In genomic region chr3:150220791-150221190, GRCh38 we compare ENCODE assay signal across 10 cellular contexts.
A peak's percentile ranks its signal among the peaks of the same experiment; 100 is the strongest.
DNase-seq lines count a peak whose midpoint lies in the region; ATAC-seq, FAIRE-seq and TF ChIP-seq lines count a peak whose summit lies in the region.
"Had no signal": no experiment of that assay in that cellular context is flagged by ENCODE, and none has a peak within 500 bp of the region (broad histone marks: within the 10 kb centered on the region; RNA-seq: fewer than 3 reads in every experiment).

No MANE protein-coding gene starts in this region.

- peak overlapping the region; percentile 28 for H2AFZ ChIP-seq in ACC112 (ENCODE audit: low read length, unreplicated experiment)

- no peaks in the 10 kb centered on the region for H3K36me3 ChIP-seq in ACC112 (ENCODE audit: insufficient read depth, low read length)

- no peak for FAIRE-seq in GM12891 (lab: Jason Lieb, UNC)
- FAIRE-seq: TTC549 had no signal

- no peak overlapping the region for H3K27ac ChIP-seq in ACC112 (ENCODE audit: low read depth, low read length)
- H3K27ac ChIP-seq in dorsolateral prefrontal cortex: peak overlapping the region in 1 of 59 donors; percentile 1

- peaks cover 32% of the 10 kb centered on the region for H3K4me1 Mint-ChIP-seq in neural crest cell

- peaks cover 4% of the 10 kb centered on the region for H3K9me3 Mint-ChIP-seq in neural crest cell
- H3K9me3 Mint-ChIP-seq: CD4-positive, alpha-beta T cell had no signal

- TF ChIP-seq CTCF in LNCaP clone FGC (IDR thresholded peaks at IDR 0.05; ENCODE audit: control insufficient read depth, extremely low read depth, insufficient read depth) (no peak), dorsolateral prefrontal cortex (IDR thresholded peaks at IDR 0.05 in 54 of 56, conservative IDR thresholded peaks at IDR 0.05 in 2 of 56; ENCODE audit: low read depth in 1 of 56, partially characterized antibody in 56 of 56) (no peak), neural crest cell (conservative IDR thresholded peaks at IDR 0.05) (no peak)

- intact Hi-C loops in dorsolateral prefrontal cortex (cut with DNase I): loop anchor here (2.0 to 10.0 kb wide), 4 partner anchors 127 to 456 kb away; partner anchors contain the start of gene PFN2 (in 1 of the 2)

- peaks cover 7% of the 10 kb centered on the region; the same call in 1 of the 2 replicates for H3K27me3 ChIP-seq in ACC112 (ENCODE audit: insufficient read depth, low read length)
- no peaks in the 10 kb centered on the region for H3K27me3 ChIP-seq in dorsolateral prefrontal cortex

- ATAC-seq in GM19452 (IDR thresholded peaks at IDR 0.05; ENCODE audit: unreplicated experiment): no peak
- ATAC-seq in GM21786 (IDR thresholded peaks at IDR 0.05; ENCODE audit: unreplicated experiment): no peak

- H3K4me3 ChIP-seq in ACC112 (ENCODE audit: low read depth, low read length): peak overlapping the region; percentile 59
- H3K4me3 ChIP-seq in LNCaP clone FGC (ENCODE audit: low read depth, low read length): peak overlapping the region; percentile 41
- H3K4me3 ChIP-seq in dorsolateral prefrontal cortex: peak overlapping the region in 58 of 59 donors; percentile 5 to 63 (median 43)

- H3K4me3 Mint-ChIP-seq in neural crest cell: peak overlapping the region; percentile 83
- H3K4me3 Mint-ChIP-seq: CD4-positive, alpha-beta T cell had no signal

- H3K27me3 Mint-ChIP-seq in neural crest cell (ENCODE audit: low read depth): peaks cover under 1% of the 10 kb centered on the region

- no peaks in the 10 kb centered on the region for H3K79me2 ChIP-seq in ACC112 (ENCODE audit: control insufficient read depth, insufficient read depth, low read length, unreplicated experiment)

- DNase-seq in LNCaP clone FGC (ENCODE audit: low read depth): no peak
- no peak for DNase-seq in dorsolateral prefrontal cortex
- no peak for DNase-seq in neural crest cell (ENCODE audit: low read depth, low spot score)
- no peak for DNase-seq in GM12891 (ENCODE audit: insufficient read length, low spot score)
- DNase-seq in NOMO-1 (lab: John Stamatoyannopoulos, UW; ENCODE audit: unreplicated experiment in 2 of 2): no peak

- no peak for TF ChIP-seq POLR2A in GM12891 (IDR thresholded peaks at IDR 0.05; ENCODE audit: low read depth, low read length)

- no peaks in the 10 kb centered on the region for H3K36me3 Mint-ChIP-seq in neural crest cell (ENCODE audit: low read depth)

- no peak overlapping the region for H3K27ac Mint-ChIP-seq in neural crest cell (ENCODE audit: unreplicated experiment)
- H3K27ac Mint-ChIP-seq: CD4-positive, alpha-beta T cell had no signal

- H3K4me1 ChIP-seq in ACC112 (ENCODE audit: control insufficient read depth, insufficient read depth, low read length, unreplicated experiment): no peaks in the 10 kb centered on the region

TF ChIP-seq in GM12891, 5 proteins besides CTCF, POLR2A, EP300 and RAD21:
- TF ChIP-seq POU2F2 (IDR thresholded peaks at IDR 0.05; ENCODE audit: low read depth, low read length) (no peak), TAF1 (IDR thresholded peaks at IDR 0.05; ENCODE audit: low read depth, low read length) (no peak), SPI1 (IDR thresholded peaks at IDR 0.05; ENCODE audit: low read depth, low read length) (no peak), POLR2AphosphoS5 (IDR thresholded peaks at IDR 0.05; ENCODE audit: low read depth, low read length) (no peak), PAX5 (IDR thresholded peaks at IDR 0.05; ENCODE audit: insufficient read depth, low read length, severe bottlenecking) (no peak)
